ENCODE assay signal across 19 cellular contexts in the genomic region with DNA sequence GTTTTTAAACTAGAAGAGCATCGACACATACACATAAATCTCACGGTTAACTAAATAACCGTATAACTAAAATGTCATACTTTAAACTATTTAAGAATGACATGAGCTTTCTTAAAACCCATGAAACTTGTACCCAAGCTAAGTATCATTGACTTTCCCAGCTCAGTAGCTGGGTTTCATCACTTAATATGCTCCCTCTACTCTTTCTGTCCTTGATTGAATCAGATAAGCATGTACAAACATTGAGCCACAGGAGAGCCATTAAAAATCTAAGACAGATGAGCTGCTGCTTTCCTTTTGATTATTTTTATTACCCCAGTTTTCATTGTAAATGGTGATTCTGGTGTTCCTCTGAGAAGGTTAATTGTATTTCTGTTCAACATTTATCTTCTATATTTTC.
DNase-seq lines count a peak whose midpoint lies in the region; ATAC-seq and TF ChIP-seq lines count a peak whose summit lies in the region.
"Had no signal": no experiment of that assay in that cellular context is flagged by ENCODE, and none has a peak within 500 bp of the region (broad histone marks: within the 10 kb centered on the region; RNA-seq: fewer than 3 reads in every experiment).

No MANE protein-coding gene starts in this region.

- intact Hi-C loops in uterus (cut with DNase I; ENCODE audit: low total_unique reads): loop anchor here (10.0 kb wide), 1 partner anchor 112 kb away; a partner anchor contains a TSS

- H3K4me3 Mint-ChIP-seq in activated T-cell treated with anti-CD3 and anti-CD28 coated beads, Interleukin-2, amount 50 U/mL, for 72 hours: no peak overlapping the region
- H3K4me3 Mint-ChIP-seq in memory B cell: no peak overlapping the region
- H3K4me3 Mint-ChIP-seq in activated CD4-positive, alpha-beta T cell treated with anti-CD3 and anti-CD28 coated beads, Interleukin-2, amount 10 ng/mL, durations not matched to agents 7 days and 5 days: no peak overlapping the region
- H3K4me3 Mint-ChIP-seq: CD14-positive monocyte; T-helper 2 cell treated with Interferon-gamma antibody and Interleukin-4, amounts not matched to agents 5 μg/mL and 100 μg/mL, for 36 hours had no signal

- DNase-seq in activated T-cell treated with anti-CD3 and anti-CD28 coated beads, Interleukin-2, amount 50 U/mL, for 72 hours: no peak
- no peak for DNase-seq in activated T-cell treated with anti-CD3 and anti-CD28 coated beads for 4 hours
- DNase-seq in SK-N-MC (ENCODE audit: low read depth, low spot score): no peak
- no peak for DNase-seq in memory B cell (ENCODE audit: low spot score in 2 of 2)
- no peak for DNase-seq in uterus
- no peak for DNase-seq in activated CD4-positive, alpha-beta T cell treated with anti-CD3 and anti-CD28 coated beads, Interleukin-2, amount 10 ng/mL, durations not matched to agents 7 days and 5 days
- DNase-seq: activated CD4-positive, CD25-positive, alpha-beta regulatory T cell treated with anti-CD3 and anti-CD28 coated beads, Interleukin-2, amount 50 U/mL, for 72 hours; activated effector memory CD4-positive, alpha-beta T cell treated with Interleukin-2 at 50 U/mL for 16 hours; amniotic stem cell; H7; KBM-7; Right ventricle myocardium superior; stimulated activated CD4-positive, alpha-beta T cell treated with anti-CD3 and anti-CD28 coated beads, Interleukin-4, amount 100 ng/mL, for 24 hours; testis had no signal

- no peaks in the 10 kb centered on the region for H3K27me3 Mint-ChIP-seq in activated T-cell treated with anti-CD3 and anti-CD28 coated beads, Interleukin-2, amount 50 U/mL, for 72 hours (ENCODE audit: low read depth)
- no peaks in the 10 kb centered on the region for H3K27me3 Mint-ChIP-seq in memory B cell
- H3K27me3 Mint-ChIP-seq in activated CD4-positive, alpha-beta T cell treated with anti-CD3 and anti-CD28 coated beads, Interleukin-2, amount 10 ng/mL, durations not matched to agents 7 days and 5 days: no peaks in the 10 kb centered on the region

- H3K36me3 ChIP-seq in SK-N-MC (ENCODE audit: insufficient read depth, low read length): no peaks in the 10 kb centered on the region; the same call in 1 of the 2 replicates
- H3K36me3 ChIP-seq in uterus: no peaks in the 10 kb centered on the region

- no peak for ATAC-seq in activated T-cell treated with anti-CD3 and anti-CD28 coated beads, Interleukin-2, amount 50 U/mL, for 72 hours (replicated peaks in 1 of 2)
- ATAC-seq in memory B cell (ENCODE audit: low read depth) (no peak), HG03108 (IDR thresholded peaks at IDR 0.05; ENCODE audit: unreplicated experiment) (no peak), GM21381 (IDR thresholded peaks at IDR 0.05; ENCODE audit: unreplicated experiment) (no peak)
- ATAC-seq: A549 had no signal

- POLR2A ChIA-PET in activated CD4-positive, alpha-beta T cell treated with anti-CD3 and anti-CD28 coated beads, Interleukin-2, amount 10 ng/mL, durations not matched to agents 7 days and 5 days (lab: Charles Lee): no interaction called here

- no peak for TF ChIP-seq POLR2A in uterus (IDR thresholded peaks at IDR 0.05)

- H3K9me3 ChIP-seq in SK-N-MC (ENCODE audit: low read depth, low read length) (no peaks in the 10 kb centered on the region), uterus (no peaks in the 10 kb centered on the region)
- H3K9me3 ChIP-seq: A549, testis had no signal

- CTCF ChIA-PET in activated CD4-positive, alpha-beta T cell treated with anti-CD3 and anti-CD28 coated beads, Interleukin-2, amount 10 ng/mL, durations not matched to agents 7 days and 5 days (lab: Charles Lee): interaction anchor here (0.6 kb wide), 1 partner anchor 107 kb away, joined by 3 read pairs; no protein-coding TSS in a partner anchor

- no peaks in the 10 kb centered on the region for H3K36me3 Mint-ChIP-seq in activated T-cell treated with anti-CD3 and anti-CD28 coated beads, Interleukin-2, amount 50 U/mL, for 72 hours (ENCODE audit: insufficient read depth in 2 of 2)
- peaks cover 12% of the 10 kb centered on the region for H3K36me3 Mint-ChIP-seq in memory B cell
- H3K36me3 Mint-ChIP-seq in activated CD4-positive, alpha-beta T cell treated with anti-CD3 and anti-CD28 coated beads, Interleukin-2, amount 10 ng/mL, durations not matched to agents 7 days and 5 days (ENCODE audit: low read depth): peaks cover 1% of the 10 kb centered on the region

- H3K4me1 Mint-ChIP-seq in activated T-cell treated with anti-CD3 and anti-CD28 coated beads, Interleukin-2, amount 50 U/mL, for 72 hours (ENCODE audit: low read depth): peaks cover 18% of the 10 kb centered on the region
- peaks cover 28% of the 10 kb centered on the region for H3K4me1 Mint-ChIP-seq in memory B cell
- peaks cover 2% of the 10 kb centered on the region for H3K4me1 Mint-ChIP-seq in activated CD4-positive, alpha-beta T cell treated with anti-CD3 and anti-CD28 coated beads, Interleukin-2, amount 10 ng/mL, durations not matched to agents 7 days and 5 days

- H3K27ac ChIP-seq in SK-N-MC: peak overlapping the region; percentile 0
- H3K27ac ChIP-seq in uterus: peak overlapping the region; percentile 57 to 61
- H3K27ac ChIP-seq: A549 had no signal

- H3K27ac Mint-ChIP-seq in activated T-cell treated with anti-CD3 and anti-CD28 coated beads, Interleukin-2, amount 50 U/mL, for 72 hours: peak overlapping the region; percentile 40
- peak overlapping the region; percentile 2 for H3K27ac Mint-ChIP-seq in memory B cell
- H3K27ac Mint-ChIP-seq in activated CD4-positive, alpha-beta T cell treated with anti-CD3 and anti-CD28 coated beads, Interleukin-2, amount 10 ng/mL, durations not matched to agents 7 days and 5 days: no peak overlapping the region
- H3K27ac Mint-ChIP-seq: CD14-positive monocyte; T-helper 2 cell treated with Interferon-gamma antibody and Interleukin-4, amounts not matched to agents 5 μg/mL and 100 μg/mL, for 36 hours had no signal

- H3K9me3 Mint-ChIP-seq in activated T-cell treated with anti-CD3 and anti-CD28 coated beads, Interleukin-2, amount 50 U/mL, for 72 hours: no peaks in the 10 kb centered on the region
- H3K9me3 Mint-ChIP-seq in memory B cell: no peaks in the 10 kb centered on the region
- H3K9me3 Mint-ChIP-seq in activated CD4-positive, alpha-beta T cell treated with anti-CD3 and anti-CD28 coated beads, Interleukin-2, amount 10 ng/mL, durations not matched to agents 7 days and 5 days: no peaks in the 10 kb centered on the region
- H3K9me3 Mint-ChIP-seq: CD14-positive monocyte; T-helper 2 cell treated with Interferon-gamma antibody and Interleukin-4, amounts not matched to agents 5 μg/mL and 100 μg/mL, for 36 hours had no signal

- no peaks in the 10 kb centered on the region for H3K27me3 ChIP-seq in uterus
- H3K27me3 ChIP-seq: testis had no signal

- TF ChIP-seq CTCF in uterus (IDR thresholded peaks at IDR 0.05): no peak

- H3K4me3 ChIP-seq in SK-N-MC (peak overlapping the region; percentile 20; the same call in 1 of the 2 replicates), uterus (no peak overlapping the region)
- H3K4me3 ChIP-seq: A549, testis had no signal

- H3K4me1 ChIP-seq in uterus: peaks cover 12 to 14% of the 10 kb centered on the region in 2 donors

- no peak overlapping the region for H3K9ac ChIP-seq in SK-N-MC (ENCODE audit: insufficient read length)
